ENCODE assay signal across 8 cellular contexts in the genomic region with DNA sequence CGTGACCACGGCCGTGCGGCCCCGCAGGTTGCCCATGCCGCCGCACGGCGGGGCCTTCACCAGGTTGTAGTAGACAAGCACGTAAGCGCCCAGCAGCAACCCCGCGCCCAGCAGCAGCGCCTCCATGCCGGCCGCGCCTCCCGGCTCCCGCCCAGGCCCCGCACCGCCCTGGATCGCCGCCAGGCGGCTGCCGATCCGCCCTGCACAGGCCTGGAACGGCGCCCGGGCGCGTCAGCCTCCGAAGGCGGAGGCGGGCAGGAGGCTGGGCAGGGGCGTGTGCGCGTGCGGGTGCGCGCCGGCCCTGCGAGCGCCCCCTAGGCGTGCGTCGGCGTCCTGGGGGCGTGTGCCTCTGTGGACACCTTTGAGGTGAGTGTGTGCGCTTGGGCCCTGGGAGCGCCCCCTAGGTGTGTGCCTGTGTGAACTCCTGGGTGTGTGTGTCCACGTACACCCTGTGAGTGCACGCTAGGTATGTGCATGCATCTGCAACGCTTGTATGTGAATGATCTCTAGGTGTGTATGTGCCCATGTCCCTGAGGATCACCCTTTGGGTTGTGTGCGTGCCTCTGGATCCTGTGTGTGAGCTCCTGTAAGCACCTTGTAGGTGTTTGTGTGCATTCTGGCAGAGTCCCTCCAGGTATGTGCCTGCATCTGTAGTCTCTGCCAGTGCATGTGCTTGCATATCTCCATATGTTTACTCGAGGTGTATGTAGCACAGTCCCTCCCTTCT. TPM values are rescaled to one million over a fixed set of nuclear protein-coding genes. Genes with fewer than 3 reads are reported as not detected.
DNase-seq lines count a peak whose midpoint lies in the region; ATAC-seq, FAIRE-seq and TF ChIP-seq lines count a peak whose summit lies in the region.

A gene with protein sequence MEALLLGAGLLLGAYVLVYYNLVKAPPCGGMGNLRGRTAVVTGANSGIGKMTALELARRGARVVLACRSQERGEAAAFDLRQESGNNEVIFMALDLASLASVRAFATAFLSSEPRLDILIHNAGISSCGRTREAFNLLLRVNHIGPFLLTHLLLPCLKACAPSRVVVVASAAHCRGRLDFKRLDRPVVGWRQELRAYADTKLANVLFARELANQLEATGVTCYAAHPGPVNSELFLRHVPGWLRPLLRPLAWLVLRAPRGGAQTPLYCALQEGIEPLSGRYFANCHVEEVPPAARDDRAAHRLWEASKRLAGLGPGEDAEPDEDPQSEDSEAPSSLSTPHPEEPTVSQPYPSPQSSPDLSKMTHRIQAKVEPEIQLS (minus strand): TSS at position 261 of the 727 bp plus-strand sequence. CDS start 135 bp downstream, at position 126.

- H3K27ac Mint-ChIP-seq in WTC11, result peak within 1 kb of the TSS; percentile 61

- no peaks in the 10 kb centered on the region for H3K9me3 ChIP-seq in spleen

- ATAC-seq in GM18873 (IDR thresholded peaks at IDR 0.05; ENCODE audit: low FRiP score, unreplicated experiment), result peak; percentile 69
- ATAC-seq in HG03139 (IDR thresholded peaks at IDR 0.05; ENCODE audit: unreplicated experiment), result peak; percentile 66
- peak; percentile 89 for ATAC-seq in WTC11

- no peak for FAIRE-seq in bronchial epithelial cell (lab: Jason Lieb, UNC)

- WGBS in spleen, 5 donors, result 1 to 2% (median 1%) methylated on average over 12 to 55 of the region's 55 CpGs

- peaks cover 25 to 69% (median 55%) of the 10 kb centered on the region in 6 donors for H3K4me1 ChIP-seq in spleen

- H3K27ac ChIP-seq in spleen, result peak within 1 kb of the TSS; percentile 65 to 99 (median 92)

- H3K27me3 ChIP-seq in bronchial epithelial cell (ENCODE audit: control insufficient read depth, insufficient read depth, low read length) (no peaks in the 10 kb centered on the region), spleen (replicated peaks in 1 of 7) (no peaks in the 10 kb centered on the region)

- intact Hi-C loops in spleen (cut with DNase I; ENCODE audit: low total_unique reads), result loop anchor here (10.0 kb wide), 1 partner anchor 48 kb away; a partner anchor contains a TSS

- H3K4me3 ChIP-seq in AG04449 (ENCODE audit: low read depth, low read length) (peak within 1 kb of the TSS; percentile 65), bronchial epithelial cell (ENCODE audit: low read depth, low read length) (peak within 1 kb of the TSS; percentile 56), spleen (peak within 1 kb of the TSS; percentile 63 to 95 (median 82))

- H3K4me3 Mint-ChIP-seq in WTC11, result peak within 1 kb of the TSS; percentile 85

- TF ChIP-seq POLR2A in spleen (IDR thresholded peaks at IDR 0.05), result no peak

- DNase-seq in AG04449 (ENCODE audit: low read depth, low spot score) (no peak), NCI-H2196 treated with DMSO at 0.1 percent for 48 hours (lab: John Stamatoyannopoulos, UW; ENCODE audit: unreplicated experiment) (peak; percentile 67), WTC11 (ENCODE audit: low spot score) (peak; percentile 95), bronchial epithelial cell (ENCODE audit: low read depth) (peak; percentile 84), iPS-NIHi7 (ENCODE audit: extremely low spot score) (peak; percentile 95), spleen (peak; percentile 99)

- POLR2A ChIA-PET in AG04449 (lab: Yijun Ruan, JAX), result interaction anchor here (1.5 kb wide), 1 partner anchor 176 kb away, joined by 5 read pairs; no protein-coding TSS in a partner anchor
- POLR2A ChIA-PET in WTC11 (lab: Charles Lee), result interaction anchor here (0.9 to 2.2 kb wide), 3 partner anchors 47 to 326 kb away, joined by 3 to 8 read pairs (median 3); a partner anchor contains a TSS

- peaks cover 31% of the 10 kb centered on the region for H3K4me1 Mint-ChIP-seq in WTC11

- peaks cover 4% of the 10 kb centered on the region for H3K36me3 ChIP-seq in bronchial epithelial cell (ENCODE audit: control insufficient read depth, insufficient read depth, low read length)
- peaks cover 0 to 39% (median 26%) of the 10 kb centered on the region in 6 donors for H3K36me3 ChIP-seq in spleen

- no peaks in the 10 kb centered on the region for H3K27me3 Mint-ChIP-seq in WTC11 (ENCODE audit: low read depth)

- H3K9me3 Mint-ChIP-seq in WTC11, result no peaks in the 10 kb centered on the region

- H3K36me3 Mint-ChIP-seq in WTC11, result peaks cover 30% of the 10 kb centered on the region

- TF ChIP-seq CTCF in AG04449 (IDR thresholded peaks at IDR 0.05; ENCODE audit: insufficient read depth, low read length, missing control alignments) (peak; percentile 71), WTC11 (IDR thresholded peaks at IDR 0.05) (peak; percentile 100), bronchial epithelial cell (IDR thresholded peaks at IDR 0.05; ENCODE audit: insufficient read depth, low read length, severe bottlenecking) (peak; percentile 92), spleen (IDR thresholded peaks at IDR 0.05 in 8 of 11, conservative IDR thresholded peaks at IDR 0.05 in 3 of 11) (peak; percentile 80 to 99 (median 97))

- CTCF ChIA-PET in AG04449 (lab: Yijun Ruan, JAX) (interaction anchor here (0.7 to 9.3 kb wide), 29 partner anchors 8 to 178 kb away, joined by 3 to 90 read pairs (median 4); a partner anchor contains a TSS), WTC11 (lab: Charles Lee) (interaction anchor here (0.6 to 9.0 kb wide), 29 partner anchors 8 to 689 kb away, joined by 3 to 103 read pairs (median 4); a partner anchor contains a TSS)

TF ChIP-seq in WTC11, 78 proteins besides CTCF, POLR2A, EP300 and RAD21 (continues in another document):
- TF ChIP-seq, protein P1, sequence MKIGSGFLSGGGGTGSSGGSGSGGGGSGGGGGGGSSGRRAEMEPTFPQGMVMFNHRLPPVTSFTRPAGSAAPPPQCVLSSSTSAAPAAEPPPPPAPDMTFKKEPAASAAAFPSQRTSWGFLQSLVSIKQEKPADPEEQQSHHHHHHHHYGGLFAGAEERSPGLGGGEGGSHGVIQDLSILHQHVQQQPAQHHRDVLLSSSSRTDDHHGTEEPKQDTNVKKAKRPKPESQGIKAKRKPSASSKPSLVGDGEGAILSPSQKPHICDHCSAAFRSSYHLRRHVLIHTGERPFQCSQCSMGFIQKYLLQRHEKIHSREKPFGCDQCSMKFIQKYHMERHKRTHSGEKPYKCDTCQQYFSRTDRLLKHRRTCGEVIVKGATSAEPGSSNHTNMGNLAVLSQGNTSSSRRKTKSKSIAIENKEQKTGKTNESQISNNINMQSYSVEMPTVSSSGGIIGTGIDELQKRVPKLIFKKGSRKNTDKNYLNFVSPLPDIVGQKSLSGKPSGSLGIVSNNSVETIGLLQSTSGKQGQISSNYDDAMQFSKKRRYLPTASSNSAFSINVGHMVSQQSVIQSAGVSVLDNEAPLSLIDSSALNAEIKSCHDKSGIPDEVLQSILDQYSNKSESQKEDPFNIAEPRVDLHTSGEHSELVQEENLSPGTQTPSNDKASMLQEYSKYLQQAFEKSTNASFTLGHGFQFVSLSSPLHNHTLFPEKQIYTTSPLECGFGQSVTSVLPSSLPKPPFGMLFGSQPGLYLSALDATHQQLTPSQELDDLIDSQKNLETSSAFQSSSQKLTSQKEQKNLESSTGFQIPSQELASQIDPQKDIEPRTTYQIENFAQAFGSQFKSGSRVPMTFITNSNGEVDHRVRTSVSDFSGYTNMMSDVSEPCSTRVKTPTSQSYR (CRISPR knock-in tag; IDR thresholded peaks at IDR 0.05), result no peak
- no peak for TF ChIP-seq SMAD4 (CRISPR knock-in tag; IDR thresholded peaks at IDR 0.05)
- TF ChIP-seq, protein P2, sequence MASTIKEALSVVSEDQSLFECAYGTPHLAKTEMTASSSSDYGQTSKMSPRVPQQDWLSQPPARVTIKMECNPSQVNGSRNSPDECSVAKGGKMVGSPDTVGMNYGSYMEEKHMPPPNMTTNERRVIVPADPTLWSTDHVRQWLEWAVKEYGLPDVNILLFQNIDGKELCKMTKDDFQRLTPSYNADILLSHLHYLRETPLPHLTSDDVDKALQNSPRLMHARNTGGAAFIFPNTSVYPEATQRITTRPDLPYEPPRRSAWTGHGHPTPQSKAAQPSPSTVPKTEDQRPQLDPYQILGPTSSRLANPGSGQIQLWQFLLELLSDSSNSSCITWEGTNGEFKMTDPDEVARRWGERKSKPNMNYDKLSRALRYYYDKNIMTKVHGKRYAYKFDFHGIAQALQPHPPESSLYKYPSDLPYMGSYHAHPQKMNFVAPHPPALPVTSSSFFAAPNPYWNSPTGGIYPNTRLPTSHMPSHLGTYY (CRISPR knock-in tag; IDR thresholded peaks at IDR 0.05), result no peak
- TF ChIP-seq TP53 (CRISPR knock-in tag; IDR thresholded peaks at IDR 0.05), result no peak
- no peak for TF ChIP-seq ZBTB21 (CRISPR knock-in tag; IDR thresholded peaks at IDR 0.05; ENCODE audit: borderline replicate concordance)
- TF ChIP-seq GRHL2 (CRISPR knock-in tag; IDR thresholded peaks at IDR 0.05; ENCODE audit: insufficient replicate concordance, severe bottlenecking), result no peak
- TF ChIP-seq ESRRA (CRISPR knock-in tag; IDR thresholded peaks at IDR 0.05; ENCODE audit: borderline replicate concordance), result peak; percentile 80; the same call in 1 of the 2 replicates
- TF ChIP-seq, protein P3, sequence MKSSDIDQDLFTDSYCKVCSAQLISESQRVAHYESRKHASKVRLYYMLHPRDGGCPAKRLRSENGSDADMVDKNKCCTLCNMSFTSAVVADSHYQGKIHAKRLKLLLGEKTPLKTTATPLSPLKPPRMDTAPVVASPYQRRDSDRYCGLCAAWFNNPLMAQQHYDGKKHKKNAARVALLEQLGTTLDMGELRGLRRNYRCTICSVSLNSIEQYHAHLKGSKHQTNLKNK (CRISPR knock-in tag; IDR thresholded peaks at IDR 0.05), result no peak
- TF ChIP-seq FOXK1 (CRISPR knock-in tag; IDR thresholded peaks at IDR 0.05), result peak; percentile 96
- TF ChIP-seq, protein P4, sequence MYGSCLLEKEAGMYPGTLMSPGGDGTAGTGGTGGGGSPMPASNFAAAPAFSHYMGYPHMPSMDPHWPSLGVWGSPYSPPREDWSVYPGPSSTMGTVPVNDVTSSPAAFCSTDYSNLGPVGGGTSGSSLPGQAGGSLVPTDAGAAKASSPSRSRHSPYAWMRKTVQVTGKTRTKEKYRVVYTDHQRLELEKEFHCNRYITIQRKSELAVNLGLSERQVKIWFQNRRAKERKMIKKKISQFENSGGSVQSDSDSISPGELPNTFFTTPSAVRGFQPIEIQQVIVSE (CRISPR knock-in tag; IDR thresholded peaks at IDR 0.05; ENCODE audit: borderline replicate concordance), result no peak
- TF ChIP-seq SP1 (CRISPR knock-in tag; conservative IDR thresholded peaks at IDR 0.05), result peak; percentile 97
- TF ChIP-seq CREB1 (CRISPR knock-in tag; IDR thresholded peaks at IDR 0.05), result no peak

RNA-seq across cellular contexts. Expression of the gene that starts here (rescaled TPM):
- 26.5 to 29.5 TPM (median 28.5 TPM) in 3 replicates for total RNA-seq in WTC11 (2021)
- total RNA-seq in bronchial epithelial cell, result 2.9 and 11.3 TPM in 2 replicates
- 10 to 100 TPM; 14.7 to 51.2 (median 21.2) TPM for total RNA-seq in spleen
- polyA plus RNA-seq in spleen, result 10 to 100 TPM; 12.2 to 12.6 (median 12.6) TPM
